Comparison of ENCODE assay signal across 1 cellular context in genomic region chr11:67466367-67466766, GRCh38.
TF ChIP-seq lines count a peak whose summit lies in the region.

No MANE protein-coding gene starts in this region.

TF ChIP-seq in K562, 482 proteins besides CTCF, POLR2A, EP300 and RAD21:
- 0 out of 2 replicates have a peak, but pooled peaks have one; percentile 10 for TF ChIP-seq STAG1 (CRISPR knock-in tag; IDR thresholded peaks at IDR 0.05; ENCODE audit: borderline replicate concordance)
- no peak for TF ChIP-seq NR3C1 (CRISPR knock-in tag; IDR thresholded peaks at IDR 0.05)
- 0 out of 2 replicates have a peak, but pooled peaks have one; percentile 14 for TF ChIP-seq POLR2G (IDR thresholded peaks at IDR 0.05; ENCODE audit: low read depth, low read length)
